ENCODE assay signal across 9 cellular contexts in genomic region chr1:22831729-22832413, GRCh38.
A peak's percentile ranks its signal among the peaks of the same experiment; 100 is the strongest.
DNase-seq lines count a peak whose midpoint lies in the region; ATAC-seq, FAIRE-seq and TF ChIP-seq lines count a peak whose summit lies in the region.
"Had no signal": no experiment of that assay in that cellular context is flagged by ENCODE, and none has a peak within 500 bp of the region (broad histone marks: within the 10 kb centered on the region; RNA-seq: fewer than 3 reads in every experiment).

No MANE protein-coding gene starts in this region.

- 48% methylated on average over 6 of the region's 6 CpGs for WGBS in prostate gland

- H4K20me1 ChIP-seq in endothelial cell of umbilical vein (replicated peaks; ENCODE audit: control insufficient read depth, extremely low read depth, insufficient read depth, low read length) = no peaks in the 10 kb centered on the region

- H3K4me2 ChIP-seq in endothelial cell of umbilical vein (ENCODE audit: insufficient read depth, low read length) = no peak overlapping the region

- intact Hi-C loops in endothelial cell of umbilical vein (cut with micrococcal nuclease) (loop anchor here (5.0 kb wide), 1 partner anchor 85 kb away; no protein-coding TSS in a partner anchor), prostate gland (cut with DNase I) (no loop called here)

- H3K9ac ChIP-seq in endothelial cell of umbilical vein (replicated peaks; ENCODE audit: extremely low read depth, insufficient read depth, low read length) = peak overlapping the region; percentile 20

- peak; percentile 100 for FAIRE-seq in endothelial cell of umbilical vein (lab: Jason Lieb, UNC)

- H3K9me3 ChIP-seq in endothelial cell of umbilical vein (replicated peaks; ENCODE audit: control insufficient read depth, insufficient read depth, low read length) (no peaks in the 10 kb centered on the region), prostate gland (no peaks in the 10 kb centered on the region)

- no peaks in the 10 kb centered on the region for H3K9me1 ChIP-seq in endothelial cell of umbilical vein (replicated peaks; ENCODE audit: control insufficient read depth, extremely low read depth, insufficient read depth, low read length)

- dilution Hi-C loops in endothelial cell of umbilical vein (cut with MboI; ENCODE audit: extremely low pct_ligation_motif_present, low sequenced_read_pairs) = no loop called here

- H3K4me1 ChIP-seq in endothelial cell of umbilical vein (ENCODE audit: control insufficient read depth, extremely low read depth, insufficient read depth, low read length) (peaks cover 26% of the 10 kb centered on the region), prostate gland (replicated peaks) (peaks cover 4% of the 10 kb centered on the region)

- H3K27ac ChIP-seq in endothelial cell of umbilical vein (ENCODE audit: insufficient read depth, low read depth, low read length) (peak overlapping the region; percentile 78), prostate gland (no peak overlapping the region)

- no peak overlapping the region for H2AFZ ChIP-seq in endothelial cell of umbilical vein (ENCODE audit: low read depth, low read length)

- BruUV-seq in endothelial cell of umbilical vein (replicated peaks; lab: Mats Ljungman, UMichigan) = no TSS peak

- POLR2A ChIA-PET in endothelial cell of umbilical vein (lab: Charles Lee) = no interaction called here

- CTCF ChIA-PET in endothelial cell of umbilical vein (lab: Charles Lee) = interaction anchor here (0.7 to 1.4 kb wide), 8 partner anchors 11 to 154 kb away, joined by 3 to 6 read pairs (median 3); no protein-coding TSS in a partner anchor

- TF ChIP-seq POLR2A in endothelial cell of umbilical vein (IDR thresholded peaks at IDR 0.05; ENCODE audit: low read depth, low read length) (no peak), prostate gland (IDR thresholded peaks at IDR 0.05) (peak; percentile 21)

- ATAC-seq in GM19395 (IDR thresholded peaks at IDR 0.05; ENCODE audit: unreplicated experiment) (no peak), GM18858 (IDR thresholded peaks at IDR 0.05; ENCODE audit: unreplicated experiment) (no peak), GM18519 (IDR thresholded peaks at IDR 0.05; ENCODE audit: low FRiP score, unreplicated experiment) (no peak)

- DNase-seq in EL = peak; percentile 98
- peak; percentile 44 for DNase-seq in NCI-H460 (ENCODE audit: extremely low read depth, low read depth)
- peak; percentile 92 for DNase-seq in endothelial cell of umbilical vein (ENCODE audit: low read depth, low spot score)
- no peak for DNase-seq in prostate gland (ENCODE audit: low spot score)
- no peak for DNase-seq in DMS114 treated with DMSO at 0.1 percent for 48 hours (lab: John Stamatoyannopoulos, UW; ENCODE audit: unreplicated experiment)
- DNase-seq: activated CD4-positive, alpha-beta T cell treated with anti-CD3 and anti-CD28 coated beads for 4 hours had no signal

- no peaks in the 10 kb centered on the region for H3K79me2 ChIP-seq in endothelial cell of umbilical vein (ENCODE audit: control insufficient read depth, insufficient read depth, low read length)

- TF ChIP-seq CTCF in endothelial cell of umbilical vein (IDR thresholded peaks at IDR 0.05; ENCODE audit: extremely low read depth in 1 of 2, insufficient read depth in 1 of 2, low read depth in 1 of 2, low read length in 2 of 2) (no peak), prostate gland (IDR thresholded peaks at IDR 0.05) (no peak)

- H3K27me3 ChIP-seq in endothelial cell of umbilical vein (ENCODE audit: control insufficient read depth in 2 of 2, insufficient read depth in 2 of 2, low read length in 2 of 2) = no peaks in the 10 kb centered on the region
- no peaks in the 10 kb centered on the region for H3K27me3 ChIP-seq in prostate gland (replicated peaks; ENCODE audit: insufficient read depth)

- H3K4me3 ChIP-seq in endothelial cell of umbilical vein (replicated peaks in 1 of 3; ENCODE audit: insufficient read depth in 1 of 3, low read depth in 1 of 3, low read length in 3 of 3) = no peak overlapping the region
- no peak overlapping the region for H3K4me3 ChIP-seq in prostate gland

- H3K36me3 ChIP-seq in endothelial cell of umbilical vein (ENCODE audit: control insufficient read depth in 2 of 2, extremely low read depth in 1 of 2, insufficient read depth in 2 of 2, low read length in 2 of 2) = no peaks in the 10 kb centered on the region
- no peaks in the 10 kb centered on the region for H3K36me3 ChIP-seq in prostate gland

TF ChIP-seq in endothelial cell of umbilical vein, 7 proteins besides CTCF, POLR2A, EP300 and RAD21:
- TF ChIP-seq FOS (IDR thresholded peaks at IDR 0.05; ENCODE audit: borderline replicate concordance, insufficient read depth, low read length) (peak; percentile 99), POLR2AphosphoS5 (IDR thresholded peaks at IDR 0.05; ENCODE audit: insufficient read depth, low read depth, low read length) (peak; percentile 75), EZH2 (IDR thresholded peaks at IDR 0.05; ENCODE audit: borderline replicate concordance, low read depth, low read length, severe bottlenecking) (no peak), MYC (IDR thresholded peaks at IDR 0.05; ENCODE audit: low read depth, low read length) (no peak), MAX (IDR thresholded peaks at IDR 0.05; ENCODE audit: insufficient read depth, insufficient read length) (no peak), JUN (IDR thresholded peaks at IDR 0.05; ENCODE audit: borderline replicate concordance, insufficient read depth, insufficient read length, low read depth) (peak; percentile 93), GATA2 (IDR thresholded peaks at IDR 0.05; ENCODE audit: insufficient read depth, insufficient read length, low read depth, low read length) (no peak)

Comparison
In these comparisons a context has a peak if more than half of its experiments do, and no peak if none do; other contexts are left out.
1. DNase-seq: peak in EL (single experiment), NCI-H460 (single experiment) and endothelial cell of umbilical vein (single experiment); none in prostate gland (single experiment) and DMS114 treated with DMSO at 0.1 percent for 48 hours (single experiment).